ENCODE assay signal across 8 cellular contexts in the genomic region with DNA sequence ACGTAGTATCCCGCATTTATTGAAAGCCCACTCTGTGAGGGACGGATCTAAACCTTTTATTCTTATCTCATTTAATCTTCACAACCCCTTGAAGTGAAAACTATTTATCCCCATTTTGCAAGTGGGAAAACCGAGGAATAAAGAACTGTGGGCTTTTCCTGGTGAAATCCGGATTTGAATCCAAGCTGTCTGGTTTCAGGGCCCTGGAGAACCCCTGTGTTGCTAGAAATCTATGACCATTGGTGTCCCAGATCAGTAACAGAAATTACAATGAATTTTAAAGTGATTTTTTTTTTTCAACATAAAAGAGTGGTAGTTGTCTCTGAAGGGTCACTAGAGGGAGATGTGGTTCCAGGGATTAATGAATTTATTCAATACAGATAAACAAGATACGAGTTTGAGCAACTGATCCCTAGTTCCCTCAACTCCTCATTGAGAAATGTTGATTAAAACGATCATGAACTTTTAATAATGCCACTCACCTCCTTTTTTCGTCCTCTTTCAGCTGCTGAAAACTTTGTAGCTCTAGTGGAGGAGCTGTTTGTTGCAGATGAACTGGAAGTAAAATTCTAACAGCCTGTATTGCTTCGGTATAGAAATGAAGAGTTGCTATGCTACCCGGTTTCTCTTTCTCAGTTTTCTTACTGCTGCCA. TPM values are rescaled to one million over a fixed set of nuclear protein-coding genes. Genes with fewer than 3 reads are reported as not detected.
DNase-seq lines count a peak whose midpoint lies in the region; ATAC-seq and TF ChIP-seq lines count a peak whose summit lies in the region.

No MANE protein-coding gene starts in this region.

- H3K9me3 ChIP-seq in mammary epithelial cell (replicated peaks; ENCODE audit: insufficient read depth, low read length) (no peaks in the 10 kb centered on the region), lung (ENCODE audit: control insufficient read depth in 2 of 2, insufficient read depth in 1 of 2, low read length in 1 of 2) (no peaks in the 10 kb centered on the region), uterus (no peaks in the 10 kb centered on the region)

- CTCF ChIA-PET in mammary epithelial cell (lab: Charles Lee; ENCODE audit: low non-redundant PET), result interaction anchor here (0.6 to 0.8 kb wide), 4 partner anchors 38 to 1206 kb away, joined by 3 to 7 read pairs (median 5); no protein-coding TSS in a partner anchor

- H3K36me3 ChIP-seq in mammary epithelial cell (ENCODE audit: insufficient read depth, low read length), result peaks cover 25% of the 10 kb centered on the region
- H3K36me3 ChIP-seq in lung (ENCODE audit: control insufficient read depth in 2 of 2, insufficient read depth in 2 of 2, low read length in 2 of 2), result peaks cover 9 to 16% of the 10 kb centered on the region in 2 donors
- no peaks in the 10 kb centered on the region for H3K36me3 ChIP-seq in uterus

- H4K20me1 ChIP-seq in mammary epithelial cell (ENCODE audit: insufficient read depth, low read length), result no peaks in the 10 kb centered on the region

- peak overlapping the region; percentile 92 for H2AFZ ChIP-seq in mammary epithelial cell (ENCODE audit: low read depth, low read length)

- H3K4me1 ChIP-seq in mammary epithelial cell (ENCODE audit: insufficient read depth, low read length) (peaks cover 19% of the 10 kb centered on the region), lung (ENCODE audit: control insufficient read depth in 2 of 2, insufficient read depth in 2 of 2, low read length in 2 of 2) (peaks cover 3 to 8% of the 10 kb centered on the region in 2 donors), uterus (peaks cover 6 to 11% of the 10 kb centered on the region in 2 donors)

- H3K9ac ChIP-seq in mammary epithelial cell (ENCODE audit: insufficient read depth, low read length), result peak overlapping the region; percentile 98

- ATAC-seq in lung (ENCODE audit: insufficient read depth, low FRiP score), result no peak

- TSS peak; percentile 38 for BruUV-seq in mammary epithelial cell (replicated peaks; lab: Mats Ljungman, UMichigan)

- dilution Hi-C loops in mammary epithelial cell (cut with HindIII; ENCODE audit: low sequenced_read_pairs), result no loop called here

- H3K4me3 ChIP-seq in mammary epithelial cell (replicated peaks in 1 of 3; ENCODE audit: insufficient read depth in 1 of 3, low read depth in 2 of 3, low read length in 3 of 3), result peak overlapping the region; percentile 85 to 90 (median 89)
- H3K4me3 ChIP-seq in lung, result no peak overlapping the region
- peak overlapping the region; percentile 84 to 98 for H3K4me3 ChIP-seq in uterus

- intact Hi-C loops in mammary epithelial cell (cut with micrococcal nuclease), result loop anchor here (1.0 to 2.0 kb wide), 3 partner anchors 27 to 556 kb away; no protein-coding TSS in a partner anchor
- intact Hi-C loops in uterus (cut with DNase I; ENCODE audit: low total_unique reads), result no loop called here

- H3K79me2 ChIP-seq in mammary epithelial cell (ENCODE audit: insufficient read depth, low read length), result peaks cover 57% of the 10 kb centered on the region

- TF ChIP-seq CTCF in GM10266 (IDR thresholded peaks at IDR 0.05; ENCODE audit: control insufficient read depth, insufficient read depth, low read depth, missing control alignments) (peak; percentile 51), mammary epithelial cell (conservative IDR thresholded peaks at IDR 0.05 in 1 of 2, IDR thresholded peaks at IDR 0.05 in 1 of 2; ENCODE audit: extremely low read depth in 1 of 2, insufficient read depth in 1 of 2, low read depth in 1 of 2, low read length in 2 of 2) (peak; percentile 40 to 51), lung (IDR thresholded peaks at IDR 0.05; ENCODE audit: control extremely low read depth, extremely low read depth) (peak; percentile 20), uterus (IDR thresholded peaks at IDR 0.05) (peak in 3 of 4 experiments; percentile 15 to 23 (median 16))

- in situ Hi-C loops in ACHN (cut with HindIII; ENCODE audit: low pct_ligation_motif_present, low pct_unique_long_range_greater_than_20kb, low sequenced_read_pairs), result no loop called here
- in situ Hi-C loops in mammary epithelial cell (cut with MboI; ENCODE audit: low sequenced_read_pairs in 2 of 2), result no loop called here

- H3K27me3 ChIP-seq in mammary epithelial cell (ENCODE audit: insufficient read depth, low read length) (no peaks in the 10 kb centered on the region), lung (ENCODE audit: control insufficient read depth, insufficient read depth) (no peaks in the 10 kb centered on the region), uterus (no peaks in the 10 kb centered on the region)

- DNase-seq in ACHN, result peak; percentile 63
- no peak for DNase-seq in GM10266 (ENCODE audit: extremely low spot score)
- DNase-seq in NCI-H510A treated with DMSO at 0.1 percent for 48 hours (lab: John Stamatoyannopoulos, UW), result peak; percentile 46
- DNase-seq in mammary epithelial cell, result peak; percentile 29
- DNase-seq in lung (ENCODE audit: low spot score), result no peak
- no peak for DNase-seq in uterus
- no peak for DNase-seq in iPS-NIHi11 (ENCODE audit: low spot score)
- no peak for DNase-seq in 8988T

- H3K27ac ChIP-seq in mammary epithelial cell (ENCODE audit: insufficient read depth, low read depth, low read length), result peak overlapping the region; percentile 86
- peak overlapping the region in 1 of 2 donors; percentile 41 for H3K27ac ChIP-seq in lung (ENCODE audit: low read depth in 1 of 2, low read length in 1 of 2)
- peak overlapping the region; percentile 93 to 95 for H3K27ac ChIP-seq in uterus

- peak overlapping the region; percentile 92 for H3K4me2 ChIP-seq in mammary epithelial cell (ENCODE audit: insufficient read depth, low read depth, low read length)

- no peak for TF ChIP-seq POLR2A in uterus (IDR thresholded peaks at IDR 0.05)

- WGBS in mammary epithelial cell (ENCODE audit: low coverage, missing lambda C conversion rate), result under 1% methylated on average over 10 of the region's 10 CpGs
- WGBS in lung, 2 donors, result 4% methylated on average over 10 of the region's 10 CpGs

RNA-seq across cellular contexts. Expression of gene XRCC5, which starts 0.9 kb away (rescaled TPM):
- total RNA-seq in mammary epithelial cell (100 to 1,000 TPM; 191 to 245 TPM), lung (100 to 1,000 TPM; 171 to 200 TPM), uterus (100 to 1,000 TPM in 3 of 4 donors, 10 to 100 TPM in 1; 61.2 to 320 (median 168) TPM)
- polyA plus RNA-seq in mammary epithelial cell (325 TPM), lung (100 to 1,000 TPM in 1 of 2 donors, 10 to 100 TPM in 1; 67.3 to 117 TPM)
- 415 TPM for polyA minus RNA-seq in mammary epithelial cell

RNA-seq across cellular contexts. Expression of gene TMEM169, which starts 28.4 kb away (rescaled TPM):
- total RNA-seq in mammary epithelial cell (1 to 10 TPM in 1 of 2 donors, under 1 TPM in 1; 0.24 to 1.8 TPM), lung (under 1 TPM; 0.63 to 0.67 TPM), uterus (1 to 10 TPM in 1 of 4 donors, under 1 TPM in 1, not detected in 2; 0.97 to 1.0 TPM)
- polyA plus RNA-seq in mammary epithelial cell (0.15 TPM), lung (under 1 TPM; 0.14 to 0.62 TPM)
- polyA minus RNA-seq in mammary epithelial cell, result not detected

RNA-seq across cellular contexts. Expression of gene PECR, which starts 28.5 kb away (rescaled TPM):
- total RNA-seq in mammary epithelial cell (10 to 100 TPM in 1 of 2 donors, 1 to 10 TPM in 1; 8.8 to 11.2 TPM), lung (10 to 100 TPM; 14.3 to 25.9 TPM), uterus (10 to 100 TPM in 3 of 4 donors, 1 to 10 TPM in 1; 1.2 to 25.4 (median 14.9) TPM)
- polyA plus RNA-seq in mammary epithelial cell (13.7 TPM), lung (10 to 100 TPM; 10.6 to 12.5 TPM)
- 12.1 TPM for polyA minus RNA-seq in mammary epithelial cell

Comparison
In these comparisons a context has a peak if more than half of its experiments do, and no peak if none do; other contexts are left out.
1. DNase-seq: peak in ACHN (single experiment), NCI-H510A treated with DMSO at 0.1 percent for 48 hours (single experiment) and mammary epithelial cell (single experiment); none in GM10266 (single experiment), lung (single experiment), uterus (0 of 2), iPS-NIHi11 (single experiment) and 8988T (single experiment).
2. Peak in every context shown above with its lines, with median percentiles within 50 percentile points of each other: CTCF ChIP-seq.